8 cellular contexts compared by ENCODE assay signal in genomic region chr6:20212392-20213111, GRCh38. TPM values are rescaled to one million over a fixed set of nuclear protein-coding genes. Genes with fewer than 3 reads are reported as not detected.
DNase-seq lines count a peak whose midpoint lies in the region; ATAC-seq and TF ChIP-seq lines count a peak whose summit lies in the region.

A gene with protein sequence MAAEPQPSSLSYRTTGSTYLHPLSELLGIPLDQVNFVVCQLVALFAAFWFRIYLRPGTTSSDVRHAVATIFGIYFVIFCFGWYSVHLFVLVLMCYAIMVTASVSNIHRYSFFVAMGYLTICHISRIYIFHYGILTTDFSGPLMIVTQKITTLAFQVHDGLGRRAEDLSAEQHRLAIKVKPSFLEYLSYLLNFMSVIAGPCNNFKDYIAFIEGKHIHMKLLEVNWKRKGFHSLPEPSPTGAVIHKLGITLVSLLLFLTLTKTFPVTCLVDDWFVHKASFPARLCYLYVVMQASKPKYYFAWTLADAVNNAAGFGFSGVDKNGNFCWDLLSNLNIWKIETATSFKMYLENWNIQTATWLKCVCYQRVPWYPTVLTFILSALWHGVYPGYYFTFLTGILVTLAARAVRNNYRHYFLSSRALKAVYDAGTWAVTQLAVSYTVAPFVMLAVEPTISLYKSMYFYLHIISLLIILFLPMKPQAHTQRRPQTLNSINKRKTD (minus strand): TSS chr6:20212469. CDS start chr6:20212234, 235 bp downstream.

- TF ChIP-seq EP300 in Ishikawa (IDR thresholded peaks at IDR 0.05; ENCODE audit: borderline replicate concordance) = no peak

- H3K9me3 ChIP-seq in Peyer's patch = no peaks in the 10 kb centered on the region

- peaks cover 0 to 34% (median 0%) of the 10 kb centered on the region in 4 donors for H3K4me1 ChIP-seq in Peyer's patch

- peak within 1 kb of the TSS; percentile 93 for H3K4me3 Mint-ChIP-seq in neural crest cell

- no peaks in the 10 kb centered on the region for H3K36me3 Mint-ChIP-seq in neural crest cell (ENCODE audit: low read depth)

- H3K9me3 Mint-ChIP-seq in neural crest cell = no peaks in the 10 kb centered on the region

- H3K27ac ChIP-seq in Peyer's patch = peak within 1 kb of the TSS; percentile 86 to 95 (median 90)

- H3K4me1 Mint-ChIP-seq in neural crest cell = peaks cover 21% of the 10 kb centered on the region

- peak within 1 kb of the TSS; percentile 43 for H3K27ac Mint-ChIP-seq in neural crest cell (ENCODE audit: unreplicated experiment)

- ATAC-seq in GM21717 (IDR thresholded peaks at IDR 0.05; ENCODE audit: unreplicated experiment) = peak; percentile 83

- TF ChIP-seq POLR2A in Peyer's patch (IDR thresholded peaks at IDR 0.05) = peak; percentile 75 to 77

- H3K27me3 Mint-ChIP-seq in neural crest cell (ENCODE audit: low read depth) = peaks cover 40% of the 10 kb centered on the region

- TF ChIP-seq RAD21 in Ishikawa (IDR thresholded peaks at IDR 0.05; ENCODE audit: low read depth) = no peak

- H3K27me3 ChIP-seq in Peyer's patch = no peaks in the 10 kb centered on the region

- peak within 1 kb of the TSS; percentile 56 to 92 (median 70) for H3K4me3 ChIP-seq in Peyer's patch

- no peaks in the 10 kb centered on the region for H3K36me3 ChIP-seq in Peyer's patch

- DNase-seq in DMS79 treated with DMSO at 0.1 percent for 48 hours (lab: John Stamatoyannopoulos, UW) (peak; percentile 75), Peyer's patch (peak; percentile 66 to 96 (median 91)), fibroblast of the conjunctiva (ENCODE audit: low read depth) (peak; percentile 83), neural crest cell (ENCODE audit: low read depth, low spot score) (peak; percentile 71), stromal cell of bone marrow (ENCODE audit: low read depth) (peak; percentile 90)
- DNase-seq in activated T-helper 9 cell treated with anti-CD3 and anti-CD28 coated beads, Interleukin-2, amount 50 U/mL, for 16 hours (ENCODE audit: low read depth) = peak; percentile 40

- TF ChIP-seq CTCF in Peyer's patch (IDR thresholded peaks at IDR 0.05) (peak in 3 of 6 experiments; percentile 21 to 47 (median 30)), neural crest cell (conservative IDR thresholded peaks at IDR 0.05) (peak; percentile 17)

TF ChIP-seq in Ishikawa, 13 proteins besides CTCF, POLR2A, EP300 and RAD21:
- TF ChIP-seq MAX (IDR thresholded peaks at IDR 0.05) (peak; percentile 74), CEBPB (IDR thresholded peaks at IDR 0.05) (no peak), ZBTB7A (IDR thresholded peaks at IDR 0.05; ENCODE audit: low read depth) (peak; percentile 69)

RNA-seq across cellular contexts. Expression of the gene that starts here (rescaled TPM):
- 10 to 100 TPM; 17.3 to 57.0 (median 45.2) TPM for total RNA-seq in Peyer's patch
- 11.4 and 12.0 TPM in 2 replicates for total RNA-seq in neural crest cell

Comparison
In these comparisons a context has a peak if more than half of its experiments do, and no peak if none do; other contexts are left out.
1. Peak in every context shown above with its lines: DNase-seq, ATAC-seq, H3K4me3 ChIP-seq and H3K27ac ChIP-seq.
2. DNase-seq: peak in every context shown above with its lines; median percentile 91 in Peyer's patch; 90 in stromal cell of bone marrow; 83 in fibroblast of the conjunctiva; 75 in DMS79 treated with DMSO at 0.1 percent for 48 hours; 71 in neural crest cell; 40 in activated T-helper 9 cell treated with anti-CD3 and anti-CD28 coated beads, Interleukin-2, amount 50 U/mL, for 16 hours.